19 cellular contexts compared by ENCODE assay signal in genomic region chrX:84258708-84259107, GRCh38.
A peak's percentile ranks its signal among the peaks of the same experiment; 100 is the strongest.
DNase-seq lines count a peak whose midpoint lies in the region; ATAC-seq lines count a peak whose summit lies in the region.
"Had no signal": no experiment of that assay in that cellular context is flagged by ENCODE, and none has a peak within 500 bp of the region (broad histone marks: within the 10 kb centered on the region; RNA-seq: fewer than 3 reads in every experiment).

No MANE protein-coding gene starts in this region.

- no peaks in the 10 kb centered on the region for H3K4me1 ChIP-seq in SJCRH30
- H3K4me1 ChIP-seq: SJSA1 had no signal

- no peak overlapping the region for H3K4me3 ChIP-seq in SJCRH30
- H3K4me3 ChIP-seq: SJSA1 had no signal

- no peaks in the 10 kb centered on the region for H3K9me3 ChIP-seq in SJCRH30 (replicated peaks)
- H3K9me3 ChIP-seq: SJSA1 had no signal

- ATAC-seq in GM18907 (IDR thresholded peaks at IDR 0.05; ENCODE audit: unreplicated experiment) (peak; percentile 86), GM21619 (IDR thresholded peaks at IDR 0.05; ENCODE audit: unreplicated experiment) (peak; percentile 66), HG03139 (IDR thresholded peaks at IDR 0.05; ENCODE audit: unreplicated experiment) (peak; percentile 82), GM21529 (IDR thresholded peaks at IDR 0.05; ENCODE audit: unreplicated experiment) (no peak)

- H3K27ac ChIP-seq in SJCRH30, result no peak overlapping the region
- H3K27ac ChIP-seq: SJSA1 had no signal

- H3K36me3 ChIP-seq in SJCRH30, result no peaks in the 10 kb centered on the region
- H3K36me3 ChIP-seq: SJSA1 had no signal

- no peaks in the 10 kb centered on the region for H3K27me3 ChIP-seq in SJCRH30
- H3K27me3 ChIP-seq: SJSA1 had no signal

- peak; percentile 1 for DNase-seq in myocyte (ENCODE audit: low read depth)
- no peak for DNase-seq in SJCRH30
- DNase-seq in GOT3 (lab: John Stamatoyannopoulos, UW), result no peak
- no peak for DNase-seq in NCI-H1092 treated with DMSO at 0.1 percent for 48 hours (lab: John Stamatoyannopoulos, UW)
- DNase-seq: Calu3; CD4-positive, alpha-beta memory T cell; DMS53; H9; KBM-7; NCI-H1436 treated with DMSO at 0.1 percent for 48 hours; NCI-H2081; NCI-H748 treated with DMSO at 0.1 percent for 48 hours; RPMI8226; SW 1271 had no signal
